3 cellular contexts compared by ENCODE assay signal in genomic region chr4:122091836-122092235, GRCh38.
"Had no signal": no experiment of that assay in that cellular context is flagged by ENCODE, and none has a peak within 500 bp of the region (broad histone marks: within the 10 kb centered on the region; RNA-seq: fewer than 3 reads in every experiment).

No MANE protein-coding gene starts in this region.

- DNase-seq: GDM1, GF-D8 had no signal

- H3K4me3 ChIP-seq: GM12878 had no signal

- ATAC-seq: GM12878 had no signal
